In genomic region chr10:124632064-124632531, GRCh38 we compare ENCODE assay signal across 8 cellular contexts.
DNase-seq lines count a peak whose midpoint lies in the region; ATAC-seq and TF ChIP-seq lines count a peak whose summit lies in the region.

No MANE protein-coding gene starts in this region.

- H3K79me2 ChIP-seq in Loucy (ENCODE audit: insufficient read depth, low read length) (peaks cover 52% of the 10 kb centered on the region; the same call in 1 of the 2 replicates), smooth muscle cell (ENCODE audit: low read depth) (peaks cover 4% of the 10 kb centered on the region)

- H3K36me3 ChIP-seq in CD4-positive, alpha-beta memory T cell (ENCODE audit: insufficient read depth, low read length) = peaks cover 3% of the 10 kb centered on the region
- peaks cover 9% of the 10 kb centered on the region; the same call in 1 of the 2 replicates for H3K36me3 ChIP-seq in Loucy (ENCODE audit: insufficient read depth, low read length)
- H3K36me3 ChIP-seq in smooth muscle cell (ENCODE audit: low read depth) = no peaks in the 10 kb centered on the region

- no peaks in the 10 kb centered on the region for H3K9me2 ChIP-seq in Loucy (replicated peaks; ENCODE audit: low read depth, low read length)

- TF ChIP-seq CTCF in Loucy (conservative IDR thresholded peaks at IDR 0.05; ENCODE audit: low read length) = peak; percentile 48
- no peak for TF ChIP-seq CTCF in smooth muscle cell (IDR thresholded peaks at IDR 0.05; ENCODE audit: borderline replicate concordance, insufficient read depth, poor library complexity, severe bottlenecking)
- TF ChIP-seq CTCF in Calu3 (IDR thresholded peaks at IDR 0.05; ENCODE audit: unreplicated experiment) = no peak

- H3K27me3 Mint-ChIP-seq in CD4-positive, alpha-beta memory T cell = no peaks in the 10 kb centered on the region
- no peaks in the 10 kb centered on the region for H3K27me3 Mint-ChIP-seq in stimulated activated naive CD8-positive, alpha-beta T cell treated with anti-CD3 and anti-CD28 coated beads, Interleukin-15, amount 100 ng/mL, for 72 hours
- H3K27me3 Mint-ChIP-seq in Calu3 (ENCODE audit: unreplicated experiment) = no peaks in the 10 kb centered on the region

- H3K9me3 Mint-ChIP-seq in CD4-positive, alpha-beta memory T cell = peaks cover 0 to 4% (median 0%) of the 10 kb centered on the region in 8 donors
- peaks cover 0 to 13% of the 10 kb centered on the region in 2 donors for H3K9me3 Mint-ChIP-seq in stimulated activated naive CD8-positive, alpha-beta T cell treated with anti-CD3 and anti-CD28 coated beads, Interleukin-15, amount 100 ng/mL, for 72 hours
- H3K9me3 Mint-ChIP-seq in Calu3 (ENCODE audit: low read depth, unreplicated experiment) = no peaks in the 10 kb centered on the region

- H3K36me3 Mint-ChIP-seq in CD4-positive, alpha-beta memory T cell = peaks cover 15 to 18% of the 10 kb centered on the region in 2 donors
- no peaks in the 10 kb centered on the region for H3K36me3 Mint-ChIP-seq in Calu3 (ENCODE audit: insufficient read depth, unreplicated experiment)

- peak overlapping the region in 6 of 7 donors; percentile 13 to 83 (median 62) for H3K27ac Mint-ChIP-seq in CD4-positive, alpha-beta memory T cell
- no peak overlapping the region for H3K27ac Mint-ChIP-seq in stimulated activated naive CD8-positive, alpha-beta T cell treated with anti-CD3 and anti-CD28 coated beads, Interleukin-15, amount 100 ng/mL, for 72 hours
- no peak overlapping the region for H3K27ac Mint-ChIP-seq in Calu3 (ENCODE audit: unreplicated experiment)

- peaks cover 13% of the 10 kb centered on the region for H4K20me1 ChIP-seq in Loucy (ENCODE audit: insufficient read depth, low read length, poor library complexity, severe bottlenecking)
- peaks cover 57% of the 10 kb centered on the region for H4K20me1 ChIP-seq in smooth muscle cell (ENCODE audit: low read depth)

- peak; percentile 50 for ATAC-seq in stimulated activated naive CD8-positive, alpha-beta T cell treated with anti-CD3 and anti-CD28 coated beads, Interleukin-15, amount 100 ng/mL, for 72 hours

- H3K4me1 Mint-ChIP-seq in CD4-positive, alpha-beta memory T cell = peaks cover 45 to 95% (median 65%) of the 10 kb centered on the region in 4 donors
- peaks cover 45% of the 10 kb centered on the region for H3K4me1 Mint-ChIP-seq in stimulated activated naive CD8-positive, alpha-beta T cell treated with anti-CD3 and anti-CD28 coated beads, Interleukin-15, amount 100 ng/mL, for 72 hours
- H3K4me1 Mint-ChIP-seq in Calu3 (ENCODE audit: low read depth, unreplicated experiment) = peaks cover 7% of the 10 kb centered on the region

- H2AFZ ChIP-seq in Loucy (ENCODE audit: low read length) (no peak overlapping the region), smooth muscle cell (ENCODE audit: low read depth) (no peak overlapping the region)

- no peaks in the 10 kb centered on the region for H3K27me3 ChIP-seq in CD4-positive, alpha-beta memory T cell (ENCODE audit: insufficient read depth, low read length)
- H3K27me3 ChIP-seq in Loucy (ENCODE audit: insufficient read depth, low read length, poor library complexity, severe bottlenecking) (no peaks in the 10 kb centered on the region), smooth muscle cell (ENCODE audit: low read depth) (no peaks in the 10 kb centered on the region)

- H3K4me3 ChIP-seq in CD4-positive, alpha-beta memory T cell (ENCODE audit: low read length in 2 of 2) = no peak overlapping the region
- H3K4me3 ChIP-seq in Loucy (ENCODE audit: low read length, poor library complexity, severe bottlenecking) = no peak overlapping the region
- H3K4me3 ChIP-seq in smooth muscle cell = no peak overlapping the region

- H3K4me3 Mint-ChIP-seq in CD4-positive, alpha-beta memory T cell = no peak overlapping the region
- H3K4me3 Mint-ChIP-seq in stimulated activated naive CD8-positive, alpha-beta T cell treated with anti-CD3 and anti-CD28 coated beads, Interleukin-15, amount 100 ng/mL, for 72 hours = no peak overlapping the region
- H3K4me3 Mint-ChIP-seq in Calu3 (ENCODE audit: low read depth, unreplicated experiment) = no peak overlapping the region

- no peak overlapping the region for H3K27ac ChIP-seq in CD4-positive, alpha-beta memory T cell (ENCODE audit: low read depth, low read length)
- H3K27ac ChIP-seq in smooth muscle cell (ENCODE audit: low read depth) = no peak overlapping the region

- DNase-seq in CD4-positive, alpha-beta memory T cell = peak in 1 of 5 donors; percentile 37
- DNase-seq in amniotic epithelial cell (ENCODE audit: low read depth) = peak; percentile 42
- peak; percentile 76 for DNase-seq in iPS-NIHi11 (ENCODE audit: low spot score)
- DNase-seq in stimulated activated naive CD8-positive, alpha-beta T cell treated with anti-CD3 and anti-CD28 coated beads, Interleukin-15, amount 100 ng/mL, for 72 hours = peak in 1 of 2 donors; percentile 37
- no peak for DNase-seq in smooth muscle cell (lab: John Stamatoyannopoulos, UW; ENCODE audit: unreplicated experiment)
- no peak for DNase-seq in Calu3
- no peak for DNase-seq in RKO (ENCODE audit: low spot score)

- no TSS peak for BruUV-seq in Calu3 (replicated peaks; lab: Mats Ljungman, UMichigan)

- intact Hi-C loops in CD4-positive, alpha-beta memory T cell (cut with micrococcal nuclease) = loop anchor here (1.0 kb wide), 1 partner anchor 109 kb away; no protein-coding TSS in a partner anchor
- intact Hi-C loops in Calu3 (cut with micrococcal nuclease; ENCODE audit: unreplicated experiment) = no loop called here

- CTCF ChIA-PET in CD4-positive, alpha-beta memory T cell (lab: Charles Lee; ENCODE audit: partially characterized antibody) = interaction anchor here (0.8 to 3.0 kb wide), 8 partner anchors 15 to 108 kb away, joined by 3 to 49 read pairs (median 4); no protein-coding TSS in a partner anchor
- CTCF ChIA-PET in Calu3 (lab: Charles Lee) = no interaction called here

- H3K9ac ChIP-seq in Loucy (ENCODE audit: low read depth, low read length, poor library complexity, severe bottlenecking) (no peak overlapping the region), smooth muscle cell (ENCODE audit: low read depth) (no peak overlapping the region)

- H3K9me3 ChIP-seq in CD4-positive, alpha-beta memory T cell (ENCODE audit: control insufficient read depth in 1 of 2, low read length in 2 of 2) = no peaks in the 10 kb centered on the region
- H3K9me3 ChIP-seq in Loucy (ENCODE audit: insufficient read depth, low read depth, low read length) (no peaks in the 10 kb centered on the region), smooth muscle cell (replicated peaks; ENCODE audit: low read depth) (no peaks in the 10 kb centered on the region)

- 87% methylated on average over 19 of the region's 19 CpGs for WGBS in smooth muscle cell (ENCODE audit: low lambda C conversion rate)

- H3K4me2 ChIP-seq in Loucy (ENCODE audit: low read depth, low read length, poor library complexity, severe bottlenecking) (no peak overlapping the region), smooth muscle cell (no peak overlapping the region)

- H3F3A ChIP-seq in Loucy (ENCODE audit: low read depth) (no peaks in the 10 kb centered on the region), smooth muscle cell (ENCODE audit: low read depth) (no peaks in the 10 kb centered on the region)

- peaks cover 75% of the 10 kb centered on the region for H3K4me1 ChIP-seq in CD4-positive, alpha-beta memory T cell (ENCODE audit: insufficient read depth, low read length)
- H3K4me1 ChIP-seq in Loucy (ENCODE audit: insufficient read depth, low read length, poor library complexity, severe bottlenecking) = peaks cover 10% of the 10 kb centered on the region
- peaks cover 6% of the 10 kb centered on the region for H3K4me1 ChIP-seq in smooth muscle cell (ENCODE audit: low read depth)

- POLR2A ChIA-PET in CD4-positive, alpha-beta memory T cell (lab: Charles Lee; ENCODE audit: partially characterized antibody) = interaction anchor here (0.8 to 2.7 kb wide), 5 partner anchors 23 to 110 kb away, joined by 3 to 16 read pairs (median 4); no protein-coding TSS in a partner anchor

Comparison
In these comparisons a context has a peak if more than half of its experiments do, and no peak if none do; other contexts are left out.
1. DNase-seq: peak in amniotic epithelial cell (single experiment) and iPS-NIHi11 (single experiment); none in smooth muscle cell (single experiment), Calu3 (single experiment) and RKO (single experiment).
2. H3K27ac Mint-ChIP-seq: peak in CD4-positive, alpha-beta memory T cell (6 of 7); none in stimulated activated naive CD8-positive, alpha-beta T cell treated with anti-CD3 and anti-CD28 coated beads, Interleukin-15, amount 100 ng/mL, for 72 hours (0 of 2) and Calu3 (single experiment).